In genomic region chr1:8015036-8015808, GRCh38 we compare ENCODE assay signal across 8 cellular contexts. TPM values are rescaled to one million over a fixed set of nuclear protein-coding genes. Genes with fewer than 3 reads are reported as not detected.
DNase-seq lines count a peak whose midpoint lies in the region; ATAC-seq and TF ChIP-seq lines count a peak whose summit lies in the region.

No MANE protein-coding gene starts in this region.

- H3K4me3 ChIP-seq in liver (ENCODE audit: low read depth in 1 of 3, low read length in 3 of 3): no peak overlapping the region

- no peak for ATAC-seq in HG03439 (IDR thresholded peaks at IDR 0.05; ENCODE audit: unreplicated experiment)

- no peaks in the 10 kb centered on the region for H3K9me3 ChIP-seq in liver (ENCODE audit: control insufficient read depth in 4 of 4, low read length in 3 of 4)

- H3K27ac ChIP-seq in liver (ENCODE audit: low read depth in 1 of 2, low read length in 2 of 2) (peak overlapping the region; percentile 48 to 57), substantia nigra (ENCODE audit: low read depth, low read length, poor library complexity, severe bottlenecking) (peak overlapping the region; percentile 71)

- peak; percentile 43 for TF ChIP-seq CTCF in liver (IDR thresholded peaks at IDR 0.05; ENCODE audit: low read depth, low read length, missing input control)

- WGBS in liver: 23% methylated on average over 8 of the region's 8 CpGs

- peak overlapping the region in 1 of 2 donors; percentile 49 for H3K9ac ChIP-seq in liver (ENCODE audit: low read depth in 1 of 2, low read length in 2 of 2)

- H3K27me3 ChIP-seq in liver (ENCODE audit: control insufficient read depth in 4 of 4, insufficient read depth in 4 of 4, low read length in 3 of 4): no peaks in the 10 kb centered on the region

- peak; percentile 71 to 73 for TF ChIP-seq RAD21 in liver (IDR thresholded peaks at IDR 0.05)

- peaks cover 4 to 30% (median 16%) of the 10 kb centered on the region in 4 donors for H3K4me1 ChIP-seq in liver (ENCODE audit: control insufficient read depth in 4 of 4, insufficient read depth in 4 of 4, low read length in 3 of 4)

- DNase-seq in activated T-cell treated with anti-CD3 and anti-CD28 coated beads for 24 hours (ENCODE audit: low read depth) (peak; percentile 30), NAMALWA (ENCODE audit: low spot score) (peak; percentile 84), T follicular helper cell (ENCODE audit: low read depth) (peak; percentile 19), dedifferentiated amniotic fluid mesenchymal stem cell (ENCODE audit: extremely low spot score) (peak; percentile 90), substantia nigra (lab: John Stamatoyannopoulos, UW) (peak in 22 of 49 donors; percentile 6 to 71 (median 35))
- DNase-seq in activated T-cell treated with anti-CD3 and anti-CD28 coated beads, Interleukin-2, amount 50 U/mL, for 1 hour: no peak

- H3K36me3 ChIP-seq in liver (ENCODE audit: control insufficient read depth in 4 of 4, insufficient read depth in 3 of 4, low read depth in 1 of 4, low read length in 3 of 4): peaks cover 3 to 66% (median 47%) of the 10 kb centered on the region in 4 donors

TF ChIP-seq in liver, 16 proteins besides CTCF, POLR2A, EP300 and RAD21:
- TF ChIP-seq HNF4G (IDR thresholded peaks at IDR 0.05): peak; percentile 20
- TF ChIP-seq JUND (IDR thresholded peaks at IDR 0.05): peak; percentile 14
- TF ChIP-seq YY1 (IDR thresholded peaks at IDR 0.05): peak; percentile 36
- TF ChIP-seq HNF4A (conservative IDR thresholded peaks at IDR 0.05): peak; percentile 27 to 53
- peak; percentile 82 for TF ChIP-seq FOXA2 (IDR thresholded peaks at IDR 0.05)
- TF ChIP-seq EGR1 (IDR thresholded peaks at IDR 0.05; ENCODE audit: low read depth in 2 of 2): no peak
- no peak for TF ChIP-seq TAF1 (conservative IDR thresholded peaks at IDR 0.05)
- no peak for TF ChIP-seq GABPA (IDR thresholded peaks at IDR 0.05 in 1 of 2, conservative IDR thresholded peaks at IDR 0.05 in 1 of 2)
- no peak for TF ChIP-seq RXRA (IDR thresholded peaks at IDR 0.05)
- TF ChIP-seq, protein P1, sequence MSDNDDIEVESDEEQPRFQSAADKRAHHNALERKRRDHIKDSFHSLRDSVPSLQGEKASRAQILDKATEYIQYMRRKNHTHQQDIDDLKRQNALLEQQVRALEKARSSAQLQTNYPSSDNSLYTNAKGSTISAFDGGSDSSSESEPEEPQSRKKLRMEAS (IDR thresholded peaks at IDR 0.05): no peak
- TF ChIP-seq, protein P2, sequence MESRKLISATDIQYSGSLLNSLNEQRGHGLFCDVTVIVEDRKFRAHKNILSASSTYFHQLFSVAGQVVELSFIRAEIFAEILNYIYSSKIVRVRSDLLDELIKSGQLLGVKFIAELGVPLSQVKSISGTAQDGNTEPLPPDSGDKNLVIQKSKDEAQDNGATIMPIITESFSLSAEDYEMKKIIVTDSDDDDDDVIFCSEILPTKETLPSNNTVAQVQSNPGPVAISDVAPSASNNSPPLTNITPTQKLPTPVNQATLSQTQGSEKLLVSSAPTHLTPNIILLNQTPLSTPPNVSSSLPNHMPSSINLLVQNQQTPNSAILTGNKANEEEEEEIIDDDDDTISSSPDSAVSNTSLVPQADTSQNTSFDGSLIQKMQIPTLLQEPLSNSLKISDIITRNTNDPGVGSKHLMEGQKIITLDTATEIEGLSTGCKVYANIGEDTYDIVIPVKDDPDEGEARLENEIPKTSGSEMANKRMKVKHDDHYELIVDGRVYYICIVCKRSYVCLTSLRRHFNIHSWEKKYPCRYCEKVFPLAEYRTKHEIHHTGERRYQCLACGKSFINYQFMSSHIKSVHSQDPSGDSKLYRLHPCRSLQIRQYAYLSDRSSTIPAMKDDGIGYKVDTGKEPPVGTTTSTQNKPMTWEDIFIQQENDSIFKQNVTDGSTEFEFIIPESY (IDR thresholded peaks at IDR 0.05): no peak
- TF ChIP-seq, protein P3, sequence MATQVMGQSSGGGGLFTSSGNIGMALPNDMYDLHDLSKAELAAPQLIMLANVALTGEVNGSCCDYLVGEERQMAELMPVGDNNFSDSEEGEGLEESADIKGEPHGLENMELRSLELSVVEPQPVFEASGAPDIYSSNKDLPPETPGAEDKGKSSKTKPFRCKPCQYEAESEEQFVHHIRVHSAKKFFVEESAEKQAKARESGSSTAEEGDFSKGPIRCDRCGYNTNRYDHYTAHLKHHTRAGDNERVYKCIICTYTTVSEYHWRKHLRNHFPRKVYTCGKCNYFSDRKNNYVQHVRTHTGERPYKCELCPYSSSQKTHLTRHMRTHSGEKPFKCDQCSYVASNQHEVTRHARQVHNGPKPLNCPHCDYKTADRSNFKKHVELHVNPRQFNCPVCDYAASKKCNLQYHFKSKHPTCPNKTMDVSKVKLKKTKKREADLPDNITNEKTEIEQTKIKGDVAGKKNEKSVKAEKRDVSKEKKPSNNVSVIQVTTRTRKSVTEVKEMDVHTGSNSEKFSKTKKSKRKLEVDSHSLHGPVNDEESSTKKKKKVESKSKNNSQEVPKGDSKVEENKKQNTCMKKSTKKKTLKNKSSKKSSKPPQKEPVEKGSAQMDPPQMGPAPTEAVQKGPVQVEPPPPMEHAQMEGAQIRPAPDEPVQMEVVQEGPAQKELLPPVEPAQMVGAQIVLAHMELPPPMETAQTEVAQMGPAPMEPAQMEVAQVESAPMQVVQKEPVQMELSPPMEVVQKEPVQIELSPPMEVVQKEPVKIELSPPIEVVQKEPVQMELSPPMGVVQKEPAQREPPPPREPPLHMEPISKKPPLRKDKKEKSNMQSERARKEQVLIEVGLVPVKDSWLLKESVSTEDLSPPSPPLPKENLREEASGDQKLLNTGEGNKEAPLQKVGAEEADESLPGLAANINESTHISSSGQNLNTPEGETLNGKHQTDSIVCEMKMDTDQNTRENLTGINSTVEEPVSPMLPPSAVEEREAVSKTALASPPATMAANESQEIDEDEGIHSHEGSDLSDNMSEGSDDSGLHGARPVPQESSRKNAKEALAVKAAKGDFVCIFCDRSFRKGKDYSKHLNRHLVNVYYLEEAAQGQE (IDR thresholded peaks at IDR 0.05): no peak
- TF ChIP-seq FOXA1 (IDR thresholded peaks at IDR 0.05): peak; percentile 14
- no peak for TF ChIP-seq NR2F2 (IDR thresholded peaks at IDR 0.05)
- TF ChIP-seq, protein P4, sequence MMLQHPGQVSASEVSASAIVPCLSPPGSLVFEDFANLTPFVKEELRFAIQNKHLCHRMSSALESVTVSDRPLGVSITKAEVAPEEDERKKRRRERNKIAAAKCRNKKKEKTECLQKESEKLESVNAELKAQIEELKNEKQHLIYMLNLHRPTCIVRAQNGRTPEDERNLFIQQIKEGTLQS (IDR thresholded peaks at IDR 0.05): no peak
- TF ChIP-seq SP1 (IDR thresholded peaks at IDR 0.05): peak; percentile 9

RNA-seq across cellular contexts. Expression of gene ERRFI1, which starts 10.9 kb away (rescaled TPM):
- 100 to 1,000 TPM in 1 of 2 donors, 10 to 100 TPM in 1; 60.7 to 424 TPM for total RNA-seq in liver
- polyA plus RNA-seq in liver: 100 to 1,000 TPM in 1 of 2 donors, 10 to 100 TPM in 1; 68.6 to 142 TPM

RNA-seq across cellular contexts. Expression of gene PARK7, which starts 53.7 kb away (rescaled TPM):
- total RNA-seq in liver: 100 to 1,000 TPM; 107 to 131 TPM
- polyA plus RNA-seq in liver: 100 to 1,000 TPM; 231 to 297 TPM
